Comparison of ENCODE assay signal across 9 cellular contexts in genomic region chr9:104503440-104503839, GRCh38. TPM values are rescaled to one million over a fixed set of nuclear protein-coding genes. Genes with fewer than 3 reads are reported as not detected.
"Had no signal": no experiment of that assay in that cellular context is flagged by ENCODE, and none has a peak within 500 bp of the region (broad histone marks: within the 10 kb centered on the region; RNA-seq: fewer than 3 reads in every experiment).

No MANE protein-coding gene starts in this region.

- ATAC-seq: GM12878 had no signal

- H3K4me3 ChIP-seq: GM12878 had no signal

- FAIRE-seq: G401.6, GM12878, GM12891, GM12892, GM18507, GM19239 had no signal

- DNase-seq: GDM1, GF-D8 had no signal

RNA-seq across cellular contexts. Expression of gene OR13F1, which starts 0.6 kb away (rescaled TPM):
- total RNA-seq: G401, GM12878 had no signal
- polyA plus RNA-seq: GM12878 had no signal

RNA-seq across cellular contexts. Expression of gene OR13C4, which starts 23.6 kb away (rescaled TPM):
- total RNA-seq: G401 had no signal

RNA-seq across cellular contexts. Expression of gene OR13C3, which starts 33.2 kb away (rescaled TPM):
- total RNA-seq: G401, GM12878 had no signal
